1 cellular context compared by ENCODE assay signal in the genomic region with DNA sequence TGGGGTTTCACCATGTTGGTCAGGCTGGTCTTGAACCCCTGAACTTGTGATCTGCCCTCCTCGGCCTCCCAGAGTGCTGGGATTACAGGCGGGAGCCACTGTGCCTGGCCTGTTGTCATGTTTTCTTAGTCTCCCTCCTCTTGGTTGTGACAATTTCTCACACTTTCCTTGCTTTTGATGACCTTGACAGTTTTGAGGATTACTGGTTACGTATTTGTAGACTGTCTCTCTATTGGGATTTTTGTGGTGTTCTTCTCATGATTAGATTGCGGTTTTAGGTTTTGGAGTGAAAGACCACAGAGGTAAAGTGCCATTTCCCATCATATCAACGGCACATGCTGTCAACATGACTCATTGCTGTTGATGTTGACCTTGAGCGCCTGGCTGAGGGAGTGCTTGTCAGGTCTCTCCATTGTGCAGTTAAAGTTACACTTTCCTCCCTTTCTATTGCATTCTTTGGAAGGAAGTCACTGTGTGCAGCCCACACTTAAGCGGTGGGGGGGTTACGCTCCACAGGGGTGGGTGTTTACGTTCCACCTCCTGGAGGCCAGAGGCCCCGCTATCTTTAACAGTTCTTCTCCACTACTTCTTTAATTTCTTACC.
TF ChIP-seq lines count a peak whose summit lies in the region.

No MANE protein-coding gene starts in this region.

TF ChIP-seq in H1, 55 proteins besides CTCF, POLR2A, EP300 and RAD21:
- TF ChIP-seq SUZ12 (IDR thresholded peaks at IDR 0.05; ENCODE audit: low read length) (no peak), CBX8 (IDR thresholded peaks at IDR 0.05; ENCODE audit: borderline replicate concordance, low read depth, low read length) (no peak), TAF7 (optimal IDR thresholded peaks at IDR 0.05; ENCODE audit: borderline replicate concordance, low read depth, low read length) (no peak), SIN3A (conservative IDR thresholded peaks at IDR 0.05 in 1 of 2, IDR thresholded peaks at IDR 0.05 in 1 of 2; ENCODE audit: low read depth in 1 of 2, low read length in 2 of 2) (no peak), CBX5 (IDR thresholded peaks at IDR 0.05; ENCODE audit: low read depth, low read length) (no peak), HDAC2 (IDR thresholded peaks at IDR 0.05; ENCODE audit: borderline replicate concordance in 1 of 2, low read depth in 2 of 2, low read length in 2 of 2) (no peak), SIX5 (IDR thresholded peaks at IDR 0.05; ENCODE audit: low read depth, low read length) (no peak), KDM1A (IDR thresholded peaks at IDR 0.05; ENCODE audit: borderline replicate concordance, low read length) (no peak)
- TF ChIP-seq, protein P1, sequence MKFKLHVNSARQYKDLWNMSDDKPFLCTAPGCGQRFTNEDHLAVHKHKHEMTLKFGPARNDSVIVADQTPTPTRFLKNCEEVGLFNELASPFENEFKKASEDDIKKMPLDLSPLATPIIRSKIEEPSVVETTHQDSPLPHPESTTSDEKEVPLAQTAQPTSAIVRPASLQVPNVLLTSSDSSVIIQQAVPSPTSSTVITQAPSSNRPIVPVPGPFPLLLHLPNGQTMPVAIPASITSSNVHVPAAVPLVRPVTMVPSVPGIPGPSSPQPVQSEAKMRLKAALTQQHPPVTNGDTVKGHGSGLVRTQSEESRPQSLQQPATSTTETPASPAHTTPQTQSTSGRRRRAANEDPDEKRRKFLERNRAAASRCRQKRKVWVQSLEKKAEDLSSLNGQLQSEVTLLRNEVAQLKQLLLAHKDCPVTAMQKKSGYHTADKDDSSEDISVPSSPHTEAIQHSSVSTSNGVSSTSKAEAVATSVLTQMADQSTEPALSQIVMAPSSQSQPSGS (IDR thresholded peaks at IDR 0.05; ENCODE audit: low read length), result no peak
